9 cellular contexts compared by ENCODE assay signal in the genomic region with DNA sequence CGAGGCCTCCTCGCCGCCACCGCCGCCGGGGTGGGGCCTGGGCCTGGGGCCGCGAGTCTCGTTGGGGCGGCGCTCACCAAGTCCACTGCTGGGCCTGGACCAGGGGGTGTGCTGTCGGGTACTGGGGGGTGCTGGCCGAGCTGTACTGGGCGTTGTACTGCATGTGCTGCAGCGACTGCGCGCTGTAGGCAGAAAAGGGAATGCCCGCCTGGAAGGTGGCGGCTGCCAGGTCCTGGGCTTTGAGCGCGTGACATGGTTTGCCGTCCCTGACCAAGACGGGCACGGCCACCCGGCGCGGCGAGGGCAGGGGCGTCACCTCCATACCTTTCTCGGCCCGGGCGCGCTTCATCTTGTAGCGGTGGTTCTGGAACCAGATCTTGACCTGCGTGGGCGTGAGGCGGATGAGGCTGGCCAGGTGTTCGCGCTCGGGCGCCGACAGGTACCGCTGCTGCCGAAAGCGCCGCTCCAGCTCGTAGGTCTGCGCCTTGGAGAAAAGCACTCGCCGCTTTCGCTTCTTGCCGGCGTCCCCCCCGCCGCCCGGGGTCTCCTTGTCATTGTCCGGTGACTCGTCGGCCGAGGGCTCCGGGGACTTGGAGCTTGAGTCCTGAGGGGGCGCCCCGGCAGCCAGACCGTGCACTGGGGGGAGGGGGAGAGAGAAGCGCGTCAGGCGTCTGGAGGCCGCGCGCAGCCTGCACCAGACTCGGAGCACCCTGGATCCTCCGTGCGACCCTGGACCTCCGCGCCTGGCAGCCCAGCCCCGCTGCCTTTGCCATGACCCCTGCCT. TPM values are rescaled to one million over a fixed set of nuclear protein-coding genes. Genes with fewer than 3 reads are reported as not detected.
DNase-seq lines count a peak whose midpoint lies in the region; ATAC-seq, FAIRE-seq and TF ChIP-seq lines count a peak whose summit lies in the region.
"Had no signal": no experiment of that assay in that cellular context is flagged by ENCODE, and none has a peak within 500 bp of the region (broad histone marks: within the 10 kb centered on the region; RNA-seq: fewer than 3 reads in every experiment).

No MANE protein-coding gene starts in this region.

- no peaks in the 10 kb centered on the region for H3K79me2 ChIP-seq in GM12878 (ENCODE audit: control insufficient read depth, insufficient read depth, low read length)

- no peak for TF ChIP-seq POLR2A in GM12878 (IDR thresholded peaks at IDR 0.05; ENCODE audit: low read depth, low read length)

- SMC1A ChIA-PET in GM12878 (lab: Charles Lee; ENCODE audit: uncharacterized antibody, unreplicated experiment), result no interaction called here

- in situ Hi-C loops in GM12878 (cut with MboI), result no loop called here

- no peak for TF ChIP-seq CTCF in GM12878 (IDR thresholded peaks at IDR 0.05 in 2 of 3, conservative IDR thresholded peaks at IDR 0.05 in 1 of 3; ENCODE audit: control insufficient read depth in 2 of 3, extremely low read depth in 1 of 3, insufficient read depth in 1 of 3, low read depth in 3 of 3, low read length in 3 of 3)
- TF ChIP-seq CTCF in kidney (IDR thresholded peaks at IDR 0.05; ENCODE audit: borderline replicate concordance, extremely low read depth, insufficient read depth), result no peak

- H2AFZ ChIP-seq in GM12878 (ENCODE audit: control insufficient read depth, low read depth, low read length) (no peak overlapping the region), mesenchymal stem cell (ENCODE audit: low read depth, low read length) (no peak overlapping the region)

- no peaks in the 10 kb centered on the region for H3K9me3 ChIP-seq in GM12878 (replicated peaks; ENCODE audit: control insufficient read depth, insufficient read depth, low read length)
- no peaks in the 10 kb centered on the region for H3K9me3 ChIP-seq in mesenchymal stem cell (ENCODE audit: control insufficient read depth, low read length)
- no peaks in the 10 kb centered on the region for H3K9me3 ChIP-seq in kidney (ENCODE audit: control insufficient read depth in 1 of 2, low read length in 2 of 2)

- RAD21 ChIA-PET in GM12878 (lab: Charles Lee; ENCODE audit: unreplicated experiment), result no interaction called here

- H3K79me1 ChIP-seq in mesenchymal stem cell (replicated peaks; ENCODE audit: low read length, poor library complexity, severe bottlenecking), result no peaks in the 10 kb centered on the region

- no peak for TF ChIP-seq EP300 in GM12878 (IDR thresholded peaks at IDR 0.05; ENCODE audit: borderline replicate concordance in 1 of 2, control insufficient read depth in 1 of 2, low read depth in 2 of 2, low read length in 2 of 2)

- H2BK120ac ChIP-seq in mesenchymal stem cell (ENCODE audit: low read depth, low read length), result no peak overlapping the region

- H3K18ac ChIP-seq in mesenchymal stem cell (ENCODE audit: low read depth in 1 of 2, low read length in 2 of 2), result no peak overlapping the region

- H4K20me1 ChIP-seq in GM12878 (ENCODE audit: control insufficient read depth, insufficient read depth), result no peaks in the 10 kb centered on the region

- H3K4me1 ChIP-seq in GM12878 (ENCODE audit: control insufficient read depth, insufficient read depth, low read length), result no peaks in the 10 kb centered on the region
- H3K4me1 ChIP-seq in mesenchymal stem cell (ENCODE audit: control insufficient read depth, insufficient read depth, low read depth, low read length), result peaks cover 35% of the 10 kb centered on the region
- peaks cover 6% of the 10 kb centered on the region for H3K4me1 ChIP-seq in urinary bladder (ENCODE audit: insufficient read depth)
- peaks cover 0 to 17% of the 10 kb centered on the region in 2 donors for H3K4me1 ChIP-seq in kidney (ENCODE audit: control insufficient read depth in 1 of 2, insufficient read depth in 1 of 2, low read depth in 1 of 2, low read length in 2 of 2)

- H3K27me3 ChIP-seq in GM12878 (replicated peaks in 1 of 2; ENCODE audit: control insufficient read depth in 2 of 2, insufficient read depth in 2 of 2, low read length in 1 of 2), result peaks cover 20 to 35% of the 10 kb centered on the region in 2 experiments
- H3K27me3 ChIP-seq in mesenchymal stem cell (ENCODE audit: control insufficient read depth in 1 of 2, insufficient read depth in 1 of 2, low read length in 2 of 2), result peaks cover 83 to 94% of the 10 kb centered on the region in 2 experiments

- no peak overlapping the region for H2AK5ac ChIP-seq in mesenchymal stem cell (ENCODE audit: low read length, severe bottlenecking)

- H3K4me3 ChIP-seq in GM12878, result no peak overlapping the region
- H3K4me3 ChIP-seq in mesenchymal stem cell (ENCODE audit: insufficient read depth in 1 of 2, low read depth in 1 of 2, low read length in 2 of 2), result peak overlapping the region; percentile 0 to 67
- peak overlapping the region; percentile 5 for H3K4me3 ChIP-seq in urinary bladder (ENCODE audit: low read depth, low read length)
- H3K4me3 ChIP-seq in kidney (ENCODE audit: low read length in 2 of 2), result no peak overlapping the region

- WGBS in GM12878 (ENCODE audit: insufficient coverage, insufficient replicate concordance, low lambda C conversion rate, missing lambda C conversion rate), result 44% methylated on average over 57 of the region's 76 CpGs
- 1% methylated on average over 70 of the region's 76 CpGs for WGBS in mesenchymal stem cell
- 4% methylated on average over 76 of the region's 76 CpGs for WGBS in urinary bladder

- no peak overlapping the region for H2BK5ac ChIP-seq in mesenchymal stem cell (ENCODE audit: low read depth, low read length, poor library complexity, severe bottlenecking)

- POLR2A ChIA-PET in GM12878 (lab: Charles Lee), result no interaction called here

- H3K36me3 ChIP-seq in GM12878 (ENCODE audit: control insufficient read depth in 2 of 2, insufficient read depth in 2 of 2, low read length in 1 of 2) (no peaks in the 10 kb centered on the region), mesenchymal stem cell (ENCODE audit: control insufficient read depth in 1 of 2, insufficient read depth in 2 of 2, low read depth in 1 of 2, low read length in 2 of 2) (no peaks in the 10 kb centered on the region), urinary bladder (ENCODE audit: insufficient read depth) (no peaks in the 10 kb centered on the region), kidney (ENCODE audit: control insufficient read depth in 1 of 2, insufficient read depth in 2 of 2, low read length in 2 of 2) (no peaks in the 10 kb centered on the region)

- no TSS peak for BruUV-seq in GM12878 (replicated peaks; lab: Mats Ljungman, UMichigan)

- 0 out of 2 replicates have a peak overlapping the region, but pooled peaks have one; percentile 33 for H3K4me2 ChIP-seq in GM12878 (ENCODE audit: control insufficient read depth, insufficient read depth)
- H3K4me2 ChIP-seq in mesenchymal stem cell (ENCODE audit: low read length, poor library complexity, severe bottlenecking), result peak overlapping the region; percentile 61

- intact Hi-C loops in GM12878 (cut with micrococcal nuclease; ENCODE audit: unreplicated experiment) (no loop called here), kidney (cut with DNase I) (no loop called here)

- H2BK15ac ChIP-seq in mesenchymal stem cell (ENCODE audit: low read depth, poor library complexity, severe bottlenecking), result no peak overlapping the region

- no peak overlapping the region for H2BK12ac ChIP-seq in mesenchymal stem cell (ENCODE audit: low read length in 2 of 2)

- H4K91ac ChIP-seq in mesenchymal stem cell (ENCODE audit: low read length), result no peak overlapping the region

- H4K8ac ChIP-seq in mesenchymal stem cell (ENCODE audit: low read length), result no peak overlapping the region

- FAIRE-seq in GM12878 (lab: Jason Lieb, UNC) (no peak), kidney (lab: Jason Lieb, UNC) (no peak)

- no peak for ATAC-seq in GM12878

- peak; percentile 46 for DNase-seq in stimulated activated CD4-positive, alpha-beta T cell treated with anti-CD3 and anti-CD28 coated beads, Interleukin-15, amount 100 ng/mL, for 24 hours
- DNase-seq in stimulated activated CD4-positive, alpha-beta T cell treated with anti-CD3 and anti-CD28 coated beads, Interleukin-2, amount 100 ng/mL, for 48 hours, result no peak
- DNase-seq in GM12878 (ENCODE audit: low read depth, low spot score) (no peak), mesenchymal stem cell (no peak), NCI-H2227 (lab: John Stamatoyannopoulos, UW; ENCODE audit: unreplicated experiment) (no peak), COLO668 (lab: John Stamatoyannopoulos, UW; ENCODE audit: unreplicated experiment) (no peak), kidney (no peak)
- DNase-seq: activated naive CD4-positive, alpha-beta T cell had no signal

- H3K14ac ChIP-seq in mesenchymal stem cell (ENCODE audit: low read length in 2 of 2), result no peak overlapping the region

- CTCF ChIA-PET in GM12878 (lab: Yijun Ruan, JAX), result no interaction called here

- H3K9ac ChIP-seq in GM12878 (ENCODE audit: control insufficient read depth, insufficient read depth, low read length) (no peak overlapping the region), mesenchymal stem cell (ENCODE audit: low read length) (no peak overlapping the region), kidney (ENCODE audit: low read length in 2 of 2) (no peak overlapping the region)

- TF ChIP-seq RAD21 in GM12878 (IDR thresholded peaks at IDR 0.05; ENCODE audit: insufficient read depth, low read depth, low read length), result no peak

- H3K27ac ChIP-seq in GM12878 (ENCODE audit: control insufficient read depth, insufficient read depth) (no peak overlapping the region), mesenchymal stem cell (ENCODE audit: low read length, poor library complexity, severe bottlenecking) (no peak overlapping the region), urinary bladder (ENCODE audit: low read depth) (no peak overlapping the region), kidney (ENCODE audit: low read depth in 2 of 2, low read length in 2 of 2) (no peak overlapping the region)

- H3K23ac ChIP-seq in mesenchymal stem cell (ENCODE audit: low read length in 2 of 2), result no peak overlapping the region

- no peak overlapping the region for H3K4ac ChIP-seq in mesenchymal stem cell (ENCODE audit: low read depth in 1 of 2, low read length in 2 of 2)

RNA-seq across cellular contexts. Expression of a gene that starts 1.8 kb away (rescaled TPM):
- total RNA-seq in GM12878 (2013; cell fraction: nucleolus; rRNA removed), result not detected in 2 replicates
- total RNA-seq in GM12878 (2014; rRNA removed) (not detected in 2 replicates), GM12878 (2014; rRNA removed; fragmentation: Illumina TruSeq; extraction: Trizol) (not detected in 2 replicates), GM12878 (2021) (not detected in 2 replicates), urinary bladder (not detected), kidney (not detected)
- not detected for polyA plus RNA-seq in GM12878 (2011; ENCODE audit: low read depth)
- polyA plus RNA-seq in GM12878 (2011; rRNA removed) (not detected in 2 replicates), GM12878 (2014; fragmentation: Illumina TruSeq; extraction: Trizol) (not detected in 2 replicates), GM12878 (2014; fragmentation: Nextera tagmentation; extraction: Ambion mirVana) (not detected), GM12878 (2014; rRNA removed) (not detected in 2 replicates), GM12878 (2016; fragmentation: Nextera tagmentation; extraction: Ambion mirVana) (not detected), urinary bladder (not detected), kidney (ENCODE audit: insufficient read depth, low read depth, low replicate concordance) (not detected)
- polyA plus RNA-seq in GM12878 (2011; cell fraction: cytosol; rRNA removed), result not detected in 2 replicates
- not detected in 2 replicates for polyA plus RNA-seq in GM12878 (2011; cell fraction: nucleus; rRNA removed)
- polyA plus RNA-seq in GM12878 (2012), result not detected in 2 replicates
- polyA minus RNA-seq in GM12878 (2011; rRNA and poly(A)+ RNA removed), result not detected in 2 replicates
- polyA minus RNA-seq in GM12878 (2011; cell fraction: cytosol; rRNA and poly(A)+ RNA removed), result not detected in 2 replicates
- not detected in 2 replicates for polyA minus RNA-seq in GM12878 (2011; cell fraction: nucleus; rRNA and poly(A)+ RNA removed)
- polyA plus RNA-seq in mesenchymal stem cell (2013, experiment 1 of 2), result not detected
- not detected for polyA plus RNA-seq in mesenchymal stem cell (2013, experiment 2 of 2)

Comparison
In these comparisons a context has a peak if more than half of its experiments do, and no peak if none do; other contexts are left out.
1. H3K4me3 ChIP-seq: peak in mesenchymal stem cell (2 of 2) and urinary bladder (single experiment); none in GM12878 (single experiment) and kidney (0 of 2).